ENCODE assay signal across 26 cellular contexts in the genomic region with DNA sequence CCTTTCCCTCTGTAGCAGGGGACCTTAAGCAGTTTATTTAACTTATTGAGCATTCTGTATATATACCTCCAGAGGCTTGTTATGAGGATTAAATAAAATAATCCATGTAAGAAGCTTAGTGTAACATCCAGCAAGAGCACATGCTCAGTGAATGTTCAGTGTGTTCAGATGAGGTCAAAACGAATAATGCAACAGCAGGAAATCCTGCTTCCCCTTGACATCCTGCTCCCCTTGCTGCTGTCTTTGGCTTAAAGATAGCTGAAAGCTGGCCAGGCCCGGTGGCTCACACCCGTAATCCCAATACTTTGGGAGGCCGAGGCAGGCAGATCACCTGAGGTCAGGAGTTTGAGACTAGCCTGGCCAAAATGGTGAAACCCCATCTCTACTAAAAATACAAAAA.
"Had no signal": no experiment of that assay in that cellular context is flagged by ENCODE, and none has a peak within 500 bp of the region (broad histone marks: within the 10 kb centered on the region; RNA-seq: fewer than 3 reads in every experiment).

No MANE protein-coding gene starts in this region.

- ATAC-seq: activated CD4-positive, alpha-beta T cell treated with anti-CD3 and anti-CD28 coated beads for 36 hours; activated T-helper 17 cell treated with anti-CD3 and anti-CD28 coated beads, Interleukin-2, amount 50 U/mL, for 72 hours; PC-3; T-cell had no signal

- H3K4me2 ChIP-seq: KMS-11 had no signal

- H3K27ac ChIP-seq: brain microvascular endothelial cell, cardiac muscle cell, KMS-11, SK-N-MC, VCaP had no signal

- DNase-seq: activated CD4-positive, alpha-beta memory T cell treated with anti-CD3 and anti-CD28 coated beads, Interleukin-2, amount 10 ng/mL, durations not matched to agents 7 days and 5 days; activated CD4-positive, alpha-beta T cell treated with anti-CD3 and anti-CD28 coated beads for 36 hours; activated CD4-positive, alpha-beta T cell treated with anti-CD3 and anti-CD28 coated beads, Interleukin-2, amount 50 U/mL, for 1 hour; activated gamma-delta T cell; activated naive CD4-positive, alpha-beta T cell treated with anti-CD3 and anti-CD28 coated beads, Interleukin-2, amount 10 ng/mL, durations not matched to agents 7 days and 5 days; activated naive CD8-positive, alpha-beta T cell treated with anti-CD3 and anti-CD28 coated beads for 36 hours; activated T-cell treated with anti-CD3 and anti-CD28 coated beads for 4 hours; activated T-cell treated with anti-CD3 and anti-CD28 coated beads, Interleukin-2, amount 50 U/mL, for 48 hours; brain microvascular endothelial cell; cerebellar nuclear complex; MM.1S; NCI-H1105; NCI-H1436; NCI-H187 treated with DMSO at 0.1 percent for 48 hours; NCI-H2081 treated with DMSO at 0.1 percent for 48 hours; NCI-H2227 treated with DMSO at 0.1 percent for 48 hours; NCI-H446 treated with DMSO at 0.1 percent for 48 hours; NCI-H526 treated with DMSO at 0.1 percent for 48 hours; PC-3; SHP77 treated with DMSO at 0.1 percent for 48 hours; T-cell had no signal

- H3K9ac ChIP-seq: KMS-11 had no signal

- H3K4me3 ChIP-seq: cardiac muscle cell, SK-N-MC had no signal

- H3K27me3 ChIP-seq: brain microvascular endothelial cell, cardiac muscle cell had no signal

- H3K36me3 ChIP-seq: brain microvascular endothelial cell, cardiac muscle cell had no signal
